Comparison of ENCODE assay signal across 34 cellular contexts in the genomic region with DNA sequence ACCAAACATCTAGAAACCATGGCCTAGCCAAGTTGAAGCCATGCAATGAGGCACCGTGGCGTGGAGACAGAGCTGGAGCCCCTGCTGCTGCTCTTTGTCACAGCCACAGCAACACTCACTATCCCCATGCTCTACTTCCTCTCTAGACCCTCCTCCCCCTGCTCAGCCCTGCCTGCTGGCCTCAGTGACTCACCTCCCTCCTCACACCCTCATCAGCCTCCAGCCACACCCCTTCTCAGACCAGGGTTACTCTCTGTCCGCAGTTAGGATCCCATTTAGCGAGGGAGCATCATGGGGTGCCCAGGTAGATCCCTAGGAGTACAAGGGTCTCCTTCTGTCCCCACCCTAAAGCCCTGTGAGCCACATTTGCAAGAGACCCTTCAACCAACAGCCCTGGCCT. TPM values are rescaled to one million over a fixed set of nuclear protein-coding genes. Genes with fewer than 3 reads are reported as not detected.
DNase-seq lines count a peak whose midpoint lies in the region; ATAC-seq, FAIRE-seq and TF ChIP-seq lines count a peak whose summit lies in the region.
"Had no signal": no experiment of that assay in that cellular context is flagged by ENCODE, and none has a peak within 500 bp of the region (broad histone marks: within the 10 kb centered on the region; RNA-seq: fewer than 3 reads in every experiment).

No MANE protein-coding gene starts in this region.

- H2AFZ ChIP-seq in DND-41 (ENCODE audit: low read depth, low read length) (no peak overlapping the region), astrocyte (ENCODE audit: low read depth, low read length) (peak overlapping the region; percentile 19)

- peaks cover 5% of the 10 kb centered on the region for H3K27me3 Mint-ChIP-seq in astrocyte (ENCODE audit: low read depth, unreplicated experiment)
- H3K27me3 Mint-ChIP-seq: activated CD4-positive, alpha-beta memory T cell treated with anti-CD3 and anti-CD28 coated beads, Interleukin-2, amount 10 ng/mL, durations not matched to agents 7 days and 5 days; activated T-helper 17 cell treated with anti-CD3 and anti-CD28 coated beads, Interleukin-2, amount 50 U/mL, for 72 hours had no signal

- H3K4me2 ChIP-seq in DND-41 (ENCODE audit: insufficient read depth, low read length) (no peak overlapping the region), astrocyte (ENCODE audit: low read length) (no peak overlapping the region)

- TF ChIP-seq CTCF in DND-41 (IDR thresholded peaks at IDR 0.05; ENCODE audit: borderline replicate concordance, extremely low read depth, low read length, poor library complexity, severe bottlenecking), result no peak
- no peak for TF ChIP-seq CTCF in astrocyte (IDR thresholded peaks at IDR 0.05; ENCODE audit: insufficient read depth, low read depth, low read length)
- TF ChIP-seq CTCF in thyroid gland (IDR thresholded peaks at IDR 0.05), result no peak

- H3K79me2 ChIP-seq in DND-41 (ENCODE audit: insufficient read depth, low read length) (no peaks in the 10 kb centered on the region), astrocyte (ENCODE audit: insufficient read depth, low read length) (no peaks in the 10 kb centered on the region)

- H3K27ac ChIP-seq in DND-41 (ENCODE audit: low read length), result peak overlapping the region; percentile 66; the same call in 1 of the 2 replicates
- H3K27ac ChIP-seq in astrocyte (ENCODE audit: low read depth, low read length), result no peak overlapping the region
- H3K27ac ChIP-seq in thyroid gland, result no peak overlapping the region
- H3K27ac ChIP-seq: epithelial cell of prostate, neutrophil, Peyer's patch, testis had no signal

- ATAC-seq in DND-41 (ENCODE audit: insufficient read depth, low read depth), result peak; percentile 65
- ATAC-seq: activated T-helper 17 cell treated with anti-CD3 and anti-CD28 coated beads, Interleukin-2, amount 50 U/mL, for 72 hours; CD8-positive, alpha-beta T cell; K562; left ventricle myocardium superior; right cardiac atrium; stimulated activated naive CD8-positive, alpha-beta T cell treated with anti-CD3 and anti-CD28 coated beads, Interleukin-15, Interleukin-2, amounts not matched to agents 100 U/mL and 50 U/mL, for 24 hours had no signal

- WGBS in thyroid gland, 2 donors, result 90 to 93% methylated on average over 4 of the region's 4 CpGs

- H3K4me1 ChIP-seq in DND-41 (ENCODE audit: insufficient read depth, low read length), result peaks cover 57% of the 10 kb centered on the region
- peaks cover 4% of the 10 kb centered on the region for H3K4me1 ChIP-seq in astrocyte (ENCODE audit: insufficient read depth, low read length)
- no peaks in the 10 kb centered on the region for H3K4me1 ChIP-seq in thyroid gland
- H3K4me1 ChIP-seq: Peyer's patch, testis had no signal

- FAIRE-seq in astrocyte (lab: Jason Lieb, UNC), result no peak
- FAIRE-seq: GM12892, K562, keratinocyte had no signal

- intact Hi-C loops in thyroid gland (cut with DNase I), result no loop called here

- no peak overlapping the region for H3K4me3 Mint-ChIP-seq in astrocyte (ENCODE audit: unreplicated experiment)
- H3K4me3 Mint-ChIP-seq: activated CD4-positive, alpha-beta memory T cell treated with anti-CD3 and anti-CD28 coated beads, Interleukin-2, amount 10 ng/mL, durations not matched to agents 7 days and 5 days; activated T-helper 17 cell treated with anti-CD3 and anti-CD28 coated beads, Interleukin-2, amount 50 U/mL, for 72 hours; CD8-positive, alpha-beta T cell; T-helper 2 cell treated with Interferon-gamma antibody and Interleukin-4, amounts not matched to agents 5 μg/mL and 100 μg/mL, for 36 hours had no signal

- H3K36me3 Mint-ChIP-seq in astrocyte (ENCODE audit: low read depth, unreplicated experiment), result no peaks in the 10 kb centered on the region
- H3K36me3 Mint-ChIP-seq: CD8-positive, alpha-beta T cell had no signal

- H3K9ac ChIP-seq in DND-41 (ENCODE audit: low read depth, low read length) (no peak overlapping the region), astrocyte (ENCODE audit: low read length) (no peak overlapping the region)

- H3K36me3 ChIP-seq in DND-41 (ENCODE audit: insufficient read depth, low read length), result no peaks in the 10 kb centered on the region
- no peaks in the 10 kb centered on the region for H3K36me3 ChIP-seq in MG63
- no peaks in the 10 kb centered on the region for H3K36me3 ChIP-seq in astrocyte (ENCODE audit: insufficient read depth, low read length)
- no peaks in the 10 kb centered on the region for H3K36me3 ChIP-seq in thyroid gland
- H3K36me3 ChIP-seq: neutrophil, Peyer's patch had no signal

- peaks cover 6% of the 10 kb centered on the region for H3K4me1 Mint-ChIP-seq in astrocyte (ENCODE audit: low read depth, unreplicated experiment)
- H3K4me1 Mint-ChIP-seq: activated CD4-positive, alpha-beta memory T cell treated with anti-CD3 and anti-CD28 coated beads, Interleukin-2, amount 10 ng/mL, durations not matched to agents 7 days and 5 days; activated T-helper 17 cell treated with anti-CD3 and anti-CD28 coated beads, Interleukin-2, amount 50 U/mL, for 72 hours had no signal

- no peak overlapping the region for H3K27ac Mint-ChIP-seq in astrocyte (ENCODE audit: unreplicated experiment)
- H3K27ac Mint-ChIP-seq: activated CD4-positive, alpha-beta memory T cell treated with anti-CD3 and anti-CD28 coated beads, Interleukin-2, amount 10 ng/mL, durations not matched to agents 7 days and 5 days; activated T-helper 17 cell treated with anti-CD3 and anti-CD28 coated beads, Interleukin-2, amount 50 U/mL, for 72 hours; CD8-positive, alpha-beta T cell; T-helper 2 cell treated with Interferon-gamma antibody and Interleukin-4, amounts not matched to agents 5 μg/mL and 100 μg/mL, for 36 hours had no signal

- H3K4me3 ChIP-seq in DND-41 (ENCODE audit: low read depth in 1 of 2, low read length in 2 of 2) (no peak overlapping the region), MG63 (no peak overlapping the region), astrocyte (ENCODE audit: insufficient read depth, low read depth, low read length) (no peak overlapping the region), thyroid gland (replicated peaks in 1 of 3) (no peak overlapping the region)
- H3K4me3 ChIP-seq: K562, Peyer's patch, testis had no signal

- H4K20me1 ChIP-seq in DND-41 (ENCODE audit: insufficient read depth, low read length) (no peaks in the 10 kb centered on the region), astrocyte (ENCODE audit: insufficient read depth, low read length) (no peaks in the 10 kb centered on the region)

- H3K27me3 ChIP-seq in DND-41 (ENCODE audit: insufficient read depth, low read length, poor library complexity) (no peaks in the 10 kb centered on the region), MG63 (no peaks in the 10 kb centered on the region), astrocyte (ENCODE audit: insufficient read depth, low read length) (no peaks in the 10 kb centered on the region), thyroid gland (no peaks in the 10 kb centered on the region)
- H3K27me3 ChIP-seq: Peyer's patch, testis had no signal

- DNase-seq in DND-41 (peak; percentile 40), MG63 (peak; percentile 8), astrocyte (ENCODE audit: low read depth) (peak; percentile 18), islet precursor cell (peak; percentile 82), thyroid gland (no peak), NCI-H187 (lab: John Stamatoyannopoulos, UW) (no peak), NCI-H2196 treated with DMSO at 0.1 percent for 48 hours (lab: John Stamatoyannopoulos, UW; ENCODE audit: unreplicated experiment) (no peak), ecto neural progenitor cell (ENCODE audit: low spot score) (no peak)
- DNase-seq: activated CD4-positive, alpha-beta memory T cell treated with anti-CD3 and anti-CD28 coated beads, Interleukin-2, amount 10 ng/mL, durations not matched to agents 7 days and 5 days; activated CD8-positive, alpha-beta memory T cell treated with anti-CD3 and anti-CD28 coated beads, Interleukin-2, amount 50 U/mL, for 48 hours; activated naive CD4-positive, alpha-beta T cell treated with anti-CD3 and anti-CD28 coated beads, Interleukin-2, amount 50 U/mL, for 16 hours; amygdala; CD8-positive, alpha-beta T cell; effector CD8-positive, alpha-beta T cell; left ventricle myocardium superior; NCI-H1436; NCI-H345; Peyer's patch; posterior cingulate gyrus; right cardiac atrium; SIG-M5; stimulated activated CD4-positive, alpha-beta T cell treated with anti-CD3 and anti-CD28 coated beads, Interleukin-1b, Interleukin-23, amount 100 ng/mL, for 48 hours; stimulated activated naive CD8-positive, alpha-beta T cell treated with anti-CD3 and anti-CD28 coated beads, Interleukin-15, Interleukin-2, amounts not matched to agents 100 U/mL and 50 U/mL, for 24 hours; testis had no signal

- H3K9me3 ChIP-seq in DND-41 (ENCODE audit: insufficient read depth, low read length, severe bottlenecking), result no peaks in the 10 kb centered on the region
- no peaks in the 10 kb centered on the region for H3K9me3 ChIP-seq in MG63
- no peaks in the 10 kb centered on the region for H3K9me3 ChIP-seq in astrocyte (ENCODE audit: insufficient read depth, low read depth, low read length)
- no peaks in the 10 kb centered on the region for H3K9me3 ChIP-seq in thyroid gland
- H3K9me3 ChIP-seq: neutrophil, Peyer's patch, testis had no signal

- no peak for TF ChIP-seq POLR2A in thyroid gland (IDR thresholded peaks at IDR 0.05)

- no peaks in the 10 kb centered on the region for H3K9me3 Mint-ChIP-seq in astrocyte (ENCODE audit: unreplicated experiment)
- H3K9me3 Mint-ChIP-seq: activated CD4-positive, alpha-beta memory T cell treated with anti-CD3 and anti-CD28 coated beads, Interleukin-2, amount 10 ng/mL, durations not matched to agents 7 days and 5 days; activated T-helper 17 cell treated with anti-CD3 and anti-CD28 coated beads, Interleukin-2, amount 50 U/mL, for 72 hours; CD8-positive, alpha-beta T cell; T-helper 2 cell treated with Interferon-gamma antibody and Interleukin-4, amounts not matched to agents 5 μg/mL and 100 μg/mL, for 36 hours had no signal

RNA-seq across cellular contexts. Expression of a gene that starts 25.4 kb away (rescaled TPM):
- 2.8 and 3.8 TPM in 2 replicates for total RNA-seq in MG63 (2014; rRNA removed; shearing (Covaris generic); ENCODE audit: low replicate concordance)
- total RNA-seq in astrocyte (15.1 and 19.2 TPM in 2 replicates), thyroid gland (not detected)
- total RNA-seq: activated CD4-positive, alpha-beta memory T cell treated with anti-CD3 and anti-CD28 coated beads, Interleukin-2, amount 10 ng/mL, durations not matched to agents 7 days and 5 days; activated T-helper 17 cell treated with anti-CD3 and anti-CD28 coated beads, Interleukin-2, amount 50 U/mL, for 72 hours; CD8-positive, alpha-beta T cell; HT-29; MCF 10A; mesenteric fat pad; Peyer's patch had no signal

Comparison
In these comparisons a context has a peak if more than half of its experiments do, and no peak if none do; other contexts are left out.
1. DNase-seq: peak in DND-41 (single experiment), MG63 (single experiment), astrocyte (single experiment) and islet precursor cell (single experiment); none in thyroid gland (0 of 2), NCI-H187 (0 of 2), NCI-H2196 treated with DMSO at 0.1 percent for 48 hours (single experiment) and ecto neural progenitor cell (single experiment).